In genomic region chr2:89830341-89831218, GRCh38 we compare ENCODE assay signal across 8 cellular contexts.
DNase-seq lines count a peak whose midpoint lies in the region; ATAC-seq lines count a peak whose summit lies in the region.
"Not testable (repeated sequence)": the region's sequence is repeated elsewhere in the genome, so short reads cannot be mapped to it uniquely, and the experiment has no call there.

No MANE protein-coding gene starts in this region.

- H3K27me3 Mint-ChIP-seq in activated naive CD8-positive, alpha-beta T cell treated with anti-CD3 and anti-CD28 coated beads, Interleukin-2, amount 10 ng/mL, durations not matched to agents 7 days and 5 days; stimulated activated memory B cell treated with anti-CD40 and anti-IgM and Interleukin-4, amounts not matched to agents 10 μg/mL and 1 μg/mL and 100 μg/mL, for 72 hours: not testable (repeated sequence)

- H3K4me3 Mint-ChIP-seq in activated naive CD8-positive, alpha-beta T cell treated with anti-CD3 and anti-CD28 coated beads, Interleukin-2, amount 10 ng/mL, durations not matched to agents 7 days and 5 days; stimulated activated memory B cell treated with anti-CD40 and anti-IgM and Interleukin-4, amounts not matched to agents 10 μg/mL and 1 μg/mL and 100 μg/mL, for 72 hours: not testable (repeated sequence)

- not testable (repeated sequence) for H3K9ac ChIP-seq in iPS-20b (ENCODE audit: low read depth, low read length)

- not testable (repeated sequence) for H3K36me3 ChIP-seq in iPS-20b (ENCODE audit: insufficient read depth, low read depth, low read length)

- H3K9me3 Mint-ChIP-seq in activated naive CD8-positive, alpha-beta T cell treated with anti-CD3 and anti-CD28 coated beads, Interleukin-2, amount 10 ng/mL, durations not matched to agents 7 days and 5 days: peaks cover 38% of the 10 kb centered on the region
- not testable (repeated sequence) for H3K9me3 Mint-ChIP-seq in stimulated activated memory B cell treated with anti-CD40 and anti-IgM and Interleukin-4, amounts not matched to agents 10 μg/mL and 1 μg/mL and 100 μg/mL, for 72 hours

- not testable (repeated sequence) for DNase-seq in activated naive CD8-positive, alpha-beta T cell treated with anti-CD3 and anti-CD28 coated beads, Interleukin-2, amount 10 ng/mL, durations not matched to agents 7 days and 5 days

- not testable (repeated sequence) for H3K27me3 ChIP-seq in iPS-20b (ENCODE audit: insufficient read depth, low read length)

- POLR2A ChIA-PET in activated naive CD8-positive, alpha-beta T cell treated with anti-CD3 and anti-CD28 coated beads, Interleukin-2, amount 10 ng/mL, durations not matched to agents 7 days and 5 days (lab: Charles Lee): not testable (repeated sequence)

- H3K27ac ChIP-seq in iPS-20b (ENCODE audit: low read length): not testable (repeated sequence)

- peak overlapping the region; percentile 11; the same call in 1 of the 2 replicates for H3K4me3 ChIP-seq in iPS-20b (ENCODE audit: low read length)

- not testable (repeated sequence) for H3K9me3 ChIP-seq in iPS-20b (ENCODE audit: insufficient read depth, low read depth, low read length)

- H3K36me3 Mint-ChIP-seq in activated naive CD8-positive, alpha-beta T cell treated with anti-CD3 and anti-CD28 coated beads, Interleukin-2, amount 10 ng/mL, durations not matched to agents 7 days and 5 days: peaks cover 28% of the 10 kb centered on the region
- not testable (repeated sequence) for H3K36me3 Mint-ChIP-seq in stimulated activated memory B cell treated with anti-CD40 and anti-IgM and Interleukin-4, amounts not matched to agents 10 μg/mL and 1 μg/mL and 100 μg/mL, for 72 hours

- not testable (repeated sequence) for H3K4me1 ChIP-seq in iPS-20b (ENCODE audit: insufficient read depth, low read length)

- H3K27ac Mint-ChIP-seq in activated naive CD8-positive, alpha-beta T cell treated with anti-CD3 and anti-CD28 coated beads, Interleukin-2, amount 10 ng/mL, durations not matched to agents 7 days and 5 days; stimulated activated memory B cell treated with anti-CD40 and anti-IgM and Interleukin-4, amounts not matched to agents 10 μg/mL and 1 μg/mL and 100 μg/mL, for 72 hours: not testable (repeated sequence)

- ATAC-seq in GM18502 (IDR thresholded peaks at IDR 0.05; ENCODE audit: poor library complexity, unreplicated experiment) (peak; percentile 52), GM19397 (IDR thresholded peaks at IDR 0.05; ENCODE audit: unreplicated experiment) (peak; percentile 45), GM21786 (IDR thresholded peaks at IDR 0.05; ENCODE audit: unreplicated experiment) (peak; percentile 34), HG02970 (IDR thresholded peaks at IDR 0.05; ENCODE audit: low FRiP score, unreplicated experiment) (peak; percentile 42), HG03439 (IDR thresholded peaks at IDR 0.05; ENCODE audit: unreplicated experiment) (peak; percentile 57)
- ATAC-seq in activated naive CD8-positive, alpha-beta T cell treated with anti-CD3 and anti-CD28 coated beads, Interleukin-2, amount 10 ng/mL, durations not matched to agents 7 days and 5 days (ENCODE audit: low read depth): peak; percentile 34
- peak; percentile 67 for ATAC-seq in stimulated activated memory B cell treated with anti-CD40 and anti-IgM and Interleukin-4, amounts not matched to agents 10 μg/mL and 1 μg/mL and 100 μg/mL, for 72 hours

- not testable (repeated sequence) for H3K4me1 Mint-ChIP-seq in activated naive CD8-positive, alpha-beta T cell treated with anti-CD3 and anti-CD28 coated beads, Interleukin-2, amount 10 ng/mL, durations not matched to agents 7 days and 5 days; stimulated activated memory B cell treated with anti-CD40 and anti-IgM and Interleukin-4, amounts not matched to agents 10 μg/mL and 1 μg/mL and 100 μg/mL, for 72 hours
